13 cellular contexts compared by ENCODE assay signal in the genomic region with DNA sequence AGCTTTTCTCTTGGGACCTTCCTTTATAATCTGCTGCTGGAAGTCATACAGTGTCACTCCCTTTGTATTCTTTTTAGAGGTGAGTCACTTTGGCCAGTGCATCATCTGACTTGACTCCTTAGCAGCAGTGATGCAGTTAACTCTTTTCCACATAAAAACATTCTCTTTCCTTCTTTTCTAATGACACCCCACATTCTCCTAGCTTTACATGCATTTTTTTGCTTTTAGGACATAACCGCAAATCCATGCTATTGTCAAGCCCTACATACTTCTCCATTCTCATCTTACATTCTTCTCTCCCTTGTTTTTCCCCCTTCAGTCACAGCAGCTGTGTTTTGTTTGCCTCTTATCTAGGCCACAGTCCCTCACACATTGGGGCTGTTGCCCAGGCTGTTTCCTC. TPM values are rescaled to one million over a fixed set of nuclear protein-coding genes. Genes with fewer than 3 reads are reported as not detected.
DNase-seq lines count a peak whose midpoint lies in the region; ATAC-seq and TF ChIP-seq lines count a peak whose summit lies in the region.
"Had no signal": no experiment of that assay in that cellular context is flagged by ENCODE, and none has a peak within 500 bp of the region (broad histone marks: within the 10 kb centered on the region; RNA-seq: fewer than 3 reads in every experiment).

No MANE protein-coding gene starts in this region.

- peak; percentile 92 for DNase-seq in AG10803 (ENCODE audit: low read depth)
- DNase-seq in IMR-90, result peak; percentile 94
- peak; percentile 79 for DNase-seq in astrocyte of the hippocampus (ENCODE audit: low read depth, low spot score)
- DNase-seq in kidney epithelial cell (ENCODE audit: low read depth), result peak; percentile 60
- DNase-seq in ascending aorta (ENCODE audit: low spot score in 2 of 2), result no peak
- no peak for DNase-seq in tibial artery
- DNase-seq: effector memory CD8-positive, alpha-beta T cell; NCI-H446; stimulated activated CD4-positive, alpha-beta T cell treated with anti-CD3 and anti-CD28 coated beads, Interleukin-4, amount 100 ng/mL, for 24 hours; stimulated activated naive CD4-positive, alpha-beta T cell treated with Interleukin-2 at 50 U/mL for 16 hours had no signal

- no peak overlapping the region for H3K23ac ChIP-seq in IMR-90 (ENCODE audit: low read depth, low read length)

- peaks cover 3% of the 10 kb centered on the region for H3K4me1 ChIP-seq in IMR-90 (ENCODE audit: control insufficient read depth, insufficient read depth, low read length)
- no peaks in the 10 kb centered on the region for H3K4me1 ChIP-seq in ascending aorta
- no peaks in the 10 kb centered on the region for H3K4me1 ChIP-seq in tibial artery

- H3K56ac ChIP-seq in IMR-90 (ENCODE audit: extremely low read depth, insufficient read depth, low read length), result no peak overlapping the region

- H3K36me3 ChIP-seq in IMR-90 (ENCODE audit: control insufficient read depth, insufficient read depth, low read length) (no peaks in the 10 kb centered on the region), kidney epithelial cell (ENCODE audit: control insufficient read depth, insufficient read depth, low read length) (no peaks in the 10 kb centered on the region), ascending aorta (no peaks in the 10 kb centered on the region), tibial artery (no peaks in the 10 kb centered on the region)

- H3K27me3 ChIP-seq in IMR-90 (ENCODE audit: control insufficient read depth, insufficient read depth, low read length), result no peaks in the 10 kb centered on the region
- no peaks in the 10 kb centered on the region for H3K27me3 ChIP-seq in kidney epithelial cell (ENCODE audit: control insufficient read depth, insufficient read depth, low read length)
- no peaks in the 10 kb centered on the region for H3K27me3 ChIP-seq in ascending aorta
- no peaks in the 10 kb centered on the region for H3K27me3 ChIP-seq in tibial artery

- 70% methylated on average over 1 of the region's 1 CpG; no CpG with 5 or more reads in 1 of the 2 experiments for WGBS in IMR-90 (ENCODE audit: extremely low coverage in 2 of 2, insufficient read length in 1 of 2), 2 experiments

- ATAC-seq in IMR-90 (ENCODE audit: low read depth), result peak; percentile 92
- no peak for ATAC-seq in GM18858 (IDR thresholded peaks at IDR 0.05; ENCODE audit: unreplicated experiment)
- no peak for ATAC-seq in HG03135 (IDR thresholded peaks at IDR 0.05; ENCODE audit: unreplicated experiment)
- ATAC-seq: effector memory CD8-positive, alpha-beta T cell had no signal

- H2BK15ac ChIP-seq in IMR-90 (ENCODE audit: low read depth, low read length), result no peak overlapping the region

- H2BK5ac ChIP-seq in IMR-90 (ENCODE audit: low read depth, low read length, poor library complexity, severe bottlenecking), result peak overlapping the region; percentile 66

- no peaks in the 10 kb centered on the region for H4K20me1 ChIP-seq in IMR-90 (ENCODE audit: insufficient read depth, low read length)

- H2AFZ ChIP-seq in IMR-90 (replicated peaks; ENCODE audit: low read length, poor library complexity), result no peak overlapping the region

- in situ Hi-C loops in IMR-90 (cut with MboI; ENCODE audit: low sequenced_read_pairs), result no loop called here

- H2BK20ac ChIP-seq in IMR-90 (ENCODE audit: low read depth, low read length), result peak overlapping the region; percentile 76; the same call in 1 of the 2 replicates

- H3K18ac ChIP-seq in IMR-90 (ENCODE audit: low read depth, low read length), result no peak overlapping the region

- H3K4me3 ChIP-seq in AG10803 (ENCODE audit: low read length) (no peak overlapping the region), IMR-90 (ENCODE audit: insufficient read depth, low read depth, low read length) (no peak overlapping the region), kidney epithelial cell (ENCODE audit: low read depth, low read length) (no peak overlapping the region), ascending aorta (no peak overlapping the region), tibial artery (no peak overlapping the region)

- POLR2A ChIA-PET in IMR-90 (lab: Charles Lee; ENCODE audit: unreplicated experiment), result no interaction called here

- TF ChIP-seq CTCF in AG10803 (conservative IDR thresholded peaks at IDR 0.05; ENCODE audit: low read length) (no peak), IMR-90 (conservative IDR thresholded peaks at IDR 0.05; ENCODE audit: low read depth, low read length) (no peak), kidney epithelial cell (IDR thresholded peaks at IDR 0.05; ENCODE audit: insufficient read depth, low read length, poor library complexity, severe bottlenecking) (no peak), ascending aorta (IDR thresholded peaks at IDR 0.05) (no peak), tibial artery (IDR thresholded peaks at IDR 0.05) (no peak)

- H3K9me3 ChIP-seq in IMR-90 (ENCODE audit: control insufficient read depth, insufficient read depth, low read length) (no peaks in the 10 kb centered on the region), ascending aorta (no peaks in the 10 kb centered on the region), tibial artery (no peaks in the 10 kb centered on the region)

- BruUV-seq in IMR-90 (replicated peaks; lab: Mats Ljungman, UMichigan), result no TSS peak

- H3K4me2 ChIP-seq in IMR-90 (ENCODE audit: low read depth, low read length), result peak overlapping the region; percentile 7; the same call in 1 of the 2 replicates

- no peak for TF ChIP-seq POLR2A in IMR-90 (IDR thresholded peaks at IDR 0.05; ENCODE audit: low read depth, low read length)

- CTCF ChIA-PET in IMR-90 (lab: Yijun Ruan, JAX), result no interaction called here

- H4K91ac ChIP-seq in IMR-90 (ENCODE audit: insufficient read depth, low read depth, low read length), result no peak overlapping the region

- TF ChIP-seq RAD21 in IMR-90 (IDR thresholded peaks at IDR 0.05; ENCODE audit: low read length), result no peak

- no peak overlapping the region for H2AK5ac ChIP-seq in IMR-90 (ENCODE audit: low read depth, low read length)

- no peak overlapping the region for H3K14ac ChIP-seq in IMR-90 (replicated peaks; ENCODE audit: low read depth, low read length)

- H2BK120ac ChIP-seq in IMR-90 (ENCODE audit: low read depth, low read length), result peak overlapping the region; percentile 76; the same call in 1 of the 2 replicates

- intact Hi-C loops in IMR-90 (cut with micrococcal nuclease), result no loop called here
- intact Hi-C loops in ascending aorta (cut with DNase I), result no loop called here
- intact Hi-C loops in tibial artery (cut with DNase I; ENCODE audit: low total_unique reads), result no loop called here

- no peak overlapping the region for H2AK9ac ChIP-seq in IMR-90 (replicated peaks; ENCODE audit: low read depth, low read length, poor library complexity)

- H3K4ac ChIP-seq in IMR-90 (ENCODE audit: low read depth, low read length), result no peak overlapping the region

- no peak overlapping the region for H3K9ac ChIP-seq in IMR-90 (ENCODE audit: low read depth, low read length)

- dilution Hi-C loops in IMR-90 (cut with HindIII; ENCODE audit: low sequenced_read_pairs, unreplicated experiment), result no loop called here

- no peaks in the 10 kb centered on the region for H3K79me1 ChIP-seq in IMR-90 (ENCODE audit: low read depth in 1 of 2, low read length in 2 of 2)

- H4K5ac ChIP-seq in IMR-90 (ENCODE audit: low read depth, low read length), result no peak overlapping the region

- no peak overlapping the region for H4K8ac ChIP-seq in IMR-90 (ENCODE audit: low read depth in 2 of 2, low read length in 2 of 2)

- H3K27ac ChIP-seq in IMR-90 (ENCODE audit: insufficient read depth, low read length) (no peak overlapping the region), ascending aorta (no peak overlapping the region), tibial artery (no peak overlapping the region)
- H3K27ac ChIP-seq: VCaP had no signal

- H3K9me1 ChIP-seq in IMR-90 (ENCODE audit: insufficient read depth, low read length), result peaks cover 4% of the 10 kb centered on the region

TF ChIP-seq in IMR-90, 13 proteins besides CTCF, POLR2A, EP300 and RAD21:
- TF ChIP-seq MAZ (IDR thresholded peaks at IDR 0.05; ENCODE audit: borderline replicate concordance, low read depth, low read length) (no peak), NFE2L2 (IDR thresholded peaks at IDR 0.05; ENCODE audit: low read depth, low read length) (no peak), ELK1 (IDR thresholded peaks at IDR 0.05; ENCODE audit: borderline replicate concordance, low read depth, low read length) (no peak), USF2 (IDR thresholded peaks at IDR 0.05; ENCODE audit: low read depth, low read length) (peak; percentile 57; the same call in 1 of the 2 replicates), CEBPB (IDR thresholded peaks at IDR 0.05; ENCODE audit: low read depth, low read length) (no peak), FOS (IDR thresholded peaks at IDR 0.05; ENCODE audit: low read depth, low read length) (peak; percentile 61), SMC3 (IDR thresholded peaks at IDR 0.05; ENCODE audit: low read depth, low read length) (no peak)

RNA-seq across cellular contexts. Expression of gene ZNF330, which starts 55.1 kb away (rescaled TPM):
- total RNA-seq in IMR-90 (2012; rRNA removed) (34.1 and 47.2 TPM in 2 replicates), kidney epithelial cell (16.4 and 21.5 TPM in 2 replicates), ascending aorta (7.9 TPM)
- 24.3 and 27.2 TPM in 2 replicates for polyA plus RNA-seq in IMR-90 (2012; rRNA removed)
- polyA plus RNA-seq in IMR-90 (2012; cell fraction: cytosol; rRNA removed), result 6.0 and 13.7 TPM in 2 replicates
- 3.7 and 25.5 TPM in 2 replicates for polyA plus RNA-seq in IMR-90 (2012; cell fraction: nucleus; rRNA removed; ENCODE audit: low replicate concordance)

Comparison
In these comparisons a context has a peak if more than half of its experiments do, and no peak if none do; other contexts are left out.
1. DNase-seq: peak in AG10803 (single experiment), IMR-90 (single experiment), astrocyte of the hippocampus (single experiment) and kidney epithelial cell (single experiment); none in ascending aorta (0 of 2) and tibial artery (0 of 2).